1 cellular context compared by ENCODE assay signal in the genomic region with DNA sequence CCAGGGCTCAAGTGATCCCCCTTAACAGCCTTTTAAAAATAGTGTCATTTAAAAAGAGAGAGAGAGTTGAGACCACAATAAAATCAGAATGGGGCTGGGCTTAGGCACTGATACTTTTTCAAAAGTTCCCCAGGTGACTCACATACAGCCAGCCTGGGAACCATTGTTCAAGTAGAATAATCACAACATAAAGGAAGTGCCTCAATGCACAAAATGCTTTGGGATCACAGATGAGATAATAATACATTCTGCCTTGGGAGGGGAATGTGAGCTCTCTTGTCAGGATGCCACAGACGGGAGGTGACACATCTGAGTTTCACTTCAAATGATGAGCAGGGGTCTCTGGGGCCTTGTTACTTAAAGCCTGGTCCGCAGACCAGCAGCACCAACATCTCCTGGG.
TF ChIP-seq lines count a peak whose summit lies in the region.

No MANE protein-coding gene starts in this region.

TF ChIP-seq in endothelial cell of umbilical vein, 7 proteins besides CTCF, POLR2A, EP300 and RAD21 (continued from another document):
- TF ChIP-seq MYC (IDR thresholded peaks at IDR 0.05; ENCODE audit: low read depth, low read length) = no peak
- TF ChIP-seq EZH2 (IDR thresholded peaks at IDR 0.05; ENCODE audit: borderline replicate concordance, low read depth, low read length, severe bottlenecking) = no peak
